Comparison of ENCODE assay signal across 1 cellular context in genomic region chr5:173615884-173616576, GRCh38.
TF ChIP-seq lines count a peak whose summit lies in the region.

No MANE protein-coding gene starts in this region.

TF ChIP-seq in HepG2, 621 proteins besides CTCF, POLR2A, EP300 and RAD21 (continued from another document and continues in another):
- TF ChIP-seq RFX5 (IDR thresholded peaks at IDR 0.05; ENCODE audit: low read depth, low read length) (no peak), GZF1 (CRISPR knock-in tag; IDR thresholded peaks at IDR 0.05) (no peak), DNMT3B (CRISPR knock-in tag; conservative IDR thresholded peaks at IDR 0.05) (no peak; the same call in 1 of the 2 replicates), ZNF383 (CRISPR knock-in tag; IDR thresholded peaks at IDR 0.05; ENCODE audit: borderline replicate concordance) (no peak), ZNF430 (CRISPR knock-in tag; IDR thresholded peaks at IDR 0.05) (peak; percentile 15; the same call in 1 of the 2 replicates), CEBPB (IDR thresholded peaks at IDR 0.05; ENCODE audit: borderline replicate concordance, low read depth, low read length) (no peak), ZNF841 (CRISPR knock-in tag; IDR thresholded peaks at IDR 0.05; ENCODE audit: borderline replicate concordance) (no peak), ZNF747 (CRISPR knock-in tag; IDR thresholded peaks at IDR 0.05; ENCODE audit: borderline replicate concordance) (no peak), CREB3 (CRISPR knock-in tag; IDR thresholded peaks at IDR 0.05) (no peak), KDM2A (CRISPR knock-in tag; IDR thresholded peaks at IDR 0.05; ENCODE audit: borderline replicate concordance, low read depth) (no peak; the same call in 1 of the 2 replicates), NRL (CRISPR knock-in tag; IDR thresholded peaks at IDR 0.05; ENCODE audit: borderline replicate concordance) (no peak), TBP (CRISPR knock-in tag; IDR thresholded peaks at IDR 0.05) (no peak), CBX5 (CRISPR knock-in tag; IDR thresholded peaks at IDR 0.05; ENCODE audit: borderline replicate concordance) (no peak), CHD2 (IDR thresholded peaks at IDR 0.05; ENCODE audit: low read depth, low read length) (no peak), BRCA1 (CRISPR knock-in tag; IDR thresholded peaks at IDR 0.05) (no peak), ELF4 (CRISPR knock-in tag; IDR thresholded peaks at IDR 0.05; ENCODE audit: borderline replicate concordance) (no peak), HINFP (CRISPR knock-in tag; IDR thresholded peaks at IDR 0.05; ENCODE audit: low read depth) (no peak), ZKSCAN1 (IDR thresholded peaks at IDR 0.05; ENCODE audit: low read length) (no peak), ZNF687 (CRISPR knock-in tag; IDR thresholded peaks at IDR 0.05) (peak; percentile 75), RERE (CRISPR knock-in tag; IDR thresholded peaks at IDR 0.05; ENCODE audit: low read depth) (no peak), ZNF414 (CRISPR knock-in tag; IDR thresholded peaks at IDR 0.05) (no peak; the same call in 1 of the 2 replicates), ZBTB20 (CRISPR knock-in tag; IDR thresholded peaks at IDR 0.05; ENCODE audit: borderline replicate concordance, low read depth) (no peak), PITX1 (CRISPR knock-in tag; IDR thresholded peaks at IDR 0.05) (no peak; the same call in 1 of the 2 replicates), MAFK (conservative IDR thresholded peaks at IDR 0.05 in 1 of 2, IDR thresholded peaks at IDR 0.05 in 1 of 2; ENCODE audit: low read length in 2 of 2) (no peak), MTA3 (CRISPR knock-in tag; IDR thresholded peaks at IDR 0.05) (no peak), ZNF678 (CRISPR knock-in tag; IDR thresholded peaks at IDR 0.05) (no peak), CSRNP2 (CRISPR knock-in tag; conservative IDR thresholded peaks at IDR 0.05; ENCODE audit: low read depth) (no peak), SMC3 (IDR thresholded peaks at IDR 0.05; ENCODE audit: low read length) (no peak), ISX (CRISPR knock-in tag; conservative IDR thresholded peaks at IDR 0.05) (no peak), ZGPAT (CRISPR knock-in tag; IDR thresholded peaks at IDR 0.05) (no peak; the same call in 1 of the 2 replicates), ZNF788 (CRISPR knock-in tag; IDR thresholded peaks at IDR 0.05; ENCODE audit: borderline replicate concordance) (no peak), ZBTB7A (CRISPR knock-in tag; IDR thresholded peaks at IDR 0.05) (no peak), SMAD3 (CRISPR knock-in tag; IDR thresholded peaks at IDR 0.05) (no peak; the same call in 1 of the 2 replicates), MXI1 (IDR thresholded peaks at IDR 0.05; ENCODE audit: borderline replicate concordance, low read depth, low read length) (peak; percentile 89; the same call in 2 of the 3 replicates), ZNF547 (CRISPR knock-in tag; IDR thresholded peaks at IDR 0.05) (no peak), ZBTB3 (CRISPR knock-in tag; IDR thresholded peaks at IDR 0.05; ENCODE audit: borderline replicate concordance, low read depth) (no peak), ZNF746 (CRISPR knock-in tag; IDR thresholded peaks at IDR 0.05) (no peak; the same call in 1 of the 2 replicates), ATF3 (CRISPR knock-in tag; IDR thresholded peaks at IDR 0.05) (no peak), PHF21A (CRISPR knock-in tag; IDR thresholded peaks at IDR 0.05) (no peak), JARID2 (CRISPR knock-in tag; IDR thresholded peaks at IDR 0.05; ENCODE audit: insufficient replicate concordance) (no peak), GMEB2 (CRISPR knock-in tag; IDR thresholded peaks at IDR 0.05; ENCODE audit: low read depth) (no peak), ZNF282 (IDR thresholded peaks at IDR 0.05; ENCODE audit: partially characterized antibody) (no peak), ZNF260 (CRISPR knock-in tag; IDR thresholded peaks at IDR 0.05; ENCODE audit: borderline replicate concordance, low read depth) (no peak), SAP130 (CRISPR knock-in tag; IDR thresholded peaks at IDR 0.05; ENCODE audit: low read depth) (peak; percentile 87), SRY (CRISPR knock-in tag; IDR thresholded peaks at IDR 0.05) (0 out of 2 replicates have a peak, but pooled peaks have one; percentile 24)
